Comparison of ENCODE assay signal across 1 cellular context in the genomic region with DNA sequence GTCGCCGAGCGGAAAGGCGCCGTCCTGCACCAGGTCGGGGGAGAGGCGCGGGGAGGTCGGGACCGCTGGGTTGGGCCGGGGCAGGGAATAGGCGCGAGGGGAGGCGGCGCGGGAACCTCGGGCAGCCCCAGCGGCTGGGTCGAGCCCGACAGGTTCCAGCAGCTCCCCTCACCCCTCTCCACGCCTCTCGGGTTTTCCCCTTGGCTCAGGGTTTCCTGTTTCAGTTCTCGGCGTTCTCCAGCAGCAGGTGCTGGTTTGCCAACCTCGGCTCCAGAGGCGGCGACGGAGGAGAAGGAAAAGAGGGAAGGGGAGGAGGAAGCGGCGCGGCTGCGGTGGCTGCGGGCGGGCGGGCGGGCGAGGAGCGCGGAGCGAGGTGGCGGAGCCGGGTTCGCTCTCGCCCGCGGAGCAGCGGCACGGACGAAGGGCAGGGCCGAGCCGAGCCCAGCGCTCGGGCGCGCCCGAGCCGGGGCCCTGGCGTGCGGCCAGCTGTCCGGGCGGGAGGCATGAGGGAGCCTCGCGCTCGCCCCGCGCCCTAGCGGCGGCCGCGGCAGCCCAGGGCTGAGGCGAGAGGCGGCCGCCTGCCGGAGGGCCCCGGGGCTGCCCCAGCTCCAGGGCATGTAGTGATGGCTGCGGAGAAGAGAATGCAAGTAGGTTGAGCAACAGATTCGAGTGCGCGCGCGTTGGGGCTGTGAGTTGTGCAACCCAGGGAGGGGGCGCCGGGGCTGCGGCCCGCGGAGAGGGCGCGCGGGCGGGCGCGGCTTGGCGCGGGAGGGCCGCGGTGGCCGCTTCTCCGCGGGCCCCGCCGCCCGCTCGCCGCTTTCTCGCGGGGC.
TF ChIP-seq lines count a peak whose summit lies in the region.

A gene (plus strand): TSS at position 816 of the 830 bp plus-strand sequence. CDS start 20 bp downstream, outside the sequence.

TF ChIP-seq in HEK293, 187 proteins besides CTCF, POLR2A, EP300 and RAD21 (continued from another document and continues in another):
- TF ChIP-seq, protein P1, sequence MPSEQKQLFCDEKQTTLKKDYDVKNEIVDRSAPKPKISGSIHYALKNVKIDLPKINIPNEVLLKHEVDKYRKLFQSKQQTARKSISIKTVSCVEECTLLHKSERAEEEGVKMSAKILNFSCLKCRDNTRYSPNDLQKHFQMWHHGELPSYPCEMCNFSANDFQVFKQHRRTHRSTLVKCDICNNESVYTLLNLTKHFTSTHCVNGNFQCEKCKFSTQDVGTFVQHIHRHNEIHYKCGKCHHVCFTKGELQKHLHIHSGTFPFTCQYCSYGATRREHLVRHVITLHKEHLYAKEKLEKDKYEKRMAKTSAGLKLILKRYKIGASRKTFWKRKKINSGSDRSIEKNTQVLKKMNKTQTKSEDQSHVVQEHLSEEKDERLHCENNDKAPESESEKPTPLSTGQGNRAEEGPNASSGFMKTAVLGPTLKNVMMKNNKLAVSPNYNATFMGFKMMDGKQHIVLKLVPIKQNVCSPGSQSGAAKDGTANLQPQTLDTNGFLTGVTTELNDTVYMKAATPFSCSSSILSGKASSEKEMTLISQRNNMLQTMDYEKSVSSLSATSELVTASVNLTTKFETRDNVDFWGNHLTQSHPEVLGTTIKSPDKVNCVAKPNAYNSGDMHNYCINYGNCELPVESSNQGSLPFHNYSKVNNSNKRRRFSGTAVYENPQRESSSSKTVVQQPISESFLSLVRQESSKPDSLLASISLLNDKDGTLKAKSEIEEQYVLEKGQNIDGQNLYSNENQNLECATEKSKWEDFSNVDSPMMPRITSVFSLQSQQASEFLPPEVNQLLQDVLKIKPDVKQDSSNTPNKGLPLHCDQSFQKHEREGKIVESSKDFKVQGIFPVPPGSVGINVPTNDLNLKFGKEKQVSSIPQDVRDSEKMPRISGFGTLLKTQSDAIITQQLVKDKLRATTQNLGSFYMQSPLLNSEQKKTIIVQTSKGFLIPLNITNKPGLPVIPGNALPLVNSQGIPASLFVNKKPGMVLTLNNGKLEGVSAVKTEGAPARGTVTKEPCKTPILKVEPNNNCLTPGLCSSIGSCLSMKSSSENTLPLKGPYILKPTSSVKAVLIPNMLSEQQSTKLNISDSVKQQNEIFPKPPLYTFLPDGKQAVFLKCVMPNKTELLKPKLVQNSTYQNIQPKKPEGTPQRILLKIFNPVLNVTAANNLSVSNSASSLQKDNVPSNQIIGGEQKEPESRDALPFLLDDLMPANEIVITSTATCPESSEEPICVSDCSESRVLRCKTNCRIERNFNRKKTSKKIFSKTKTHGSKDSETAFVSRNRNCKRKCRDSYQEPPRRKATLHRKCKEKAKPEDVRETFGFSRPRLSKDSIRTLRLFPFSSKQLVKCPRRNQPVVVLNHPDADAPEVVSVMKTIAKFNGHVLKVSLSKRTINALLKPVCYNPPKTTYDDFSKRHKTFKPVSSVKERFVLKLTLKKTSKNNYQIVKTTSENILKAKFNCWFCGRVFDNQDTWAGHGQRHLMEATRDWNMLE (tag by site-specific recombination; conservative IDR thresholded peaks at IDR 0.05; ENCODE audit: low read depth): no peak
- TF ChIP-seq OSR2 (tag by site-specific recombination; IDR thresholded peaks at IDR 0.05): no peak
- no peak for TF ChIP-seq ZNF311 (tag by site-specific recombination; IDR thresholded peaks at IDR 0.05; ENCODE audit: borderline replicate concordance)
- no peak for TF ChIP-seq GLI4 (tag by site-specific recombination; IDR thresholded peaks at IDR 0.05)
- no peak for TF ChIP-seq ZNF426 (tag by site-specific recombination; IDR thresholded peaks at IDR 0.05)
- TF ChIP-seq ZNF830 (tag by site-specific recombination; IDR thresholded peaks at IDR 0.05; ENCODE audit: low read depth): no peak
- no peak for TF ChIP-seq ZNF654 (tag by site-specific recombination; IDR thresholded peaks at IDR 0.05; ENCODE audit: low read depth)
- no peak for TF ChIP-seq ZNF623 (tag by site-specific recombination; IDR thresholded peaks at IDR 0.05)
- no peak for TF ChIP-seq ZNF747 (tag by site-specific recombination; IDR thresholded peaks at IDR 0.05)
- TF ChIP-seq ZNF660 (tag by site-specific recombination; IDR thresholded peaks at IDR 0.05): 0 out of 2 replicates have a peak, but pooled peaks have one; percentile 3
- no peak for TF ChIP-seq ZNF571 (tag by site-specific recombination; IDR thresholded peaks at IDR 0.05)
- no peak for TF ChIP-seq ZNF521 (tag by site-specific recombination; IDR thresholded peaks at IDR 0.05)
- TF ChIP-seq, protein P2, sequence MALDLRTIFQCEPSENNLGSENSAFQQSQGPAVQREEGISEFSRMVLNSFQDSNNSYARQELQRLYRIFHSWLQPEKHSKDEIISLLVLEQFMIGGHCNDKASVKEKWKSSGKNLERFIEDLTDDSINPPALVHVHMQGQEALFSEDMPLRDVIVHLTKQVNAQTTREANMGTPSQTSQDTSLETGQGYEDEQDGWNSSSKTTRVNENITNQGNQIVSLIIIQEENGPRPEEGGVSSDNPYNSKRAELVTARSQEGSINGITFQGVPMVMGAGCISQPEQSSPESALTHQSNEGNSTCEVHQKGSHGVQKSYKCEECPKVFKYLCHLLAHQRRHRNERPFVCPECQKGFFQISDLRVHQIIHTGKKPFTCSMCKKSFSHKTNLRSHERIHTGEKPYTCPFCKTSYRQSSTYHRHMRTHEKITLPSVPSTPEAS (tag by site-specific recombination; IDR thresholded peaks at IDR 0.05): no peak
- TF ChIP-seq MYNN (tag by site-specific recombination; IDR thresholded peaks at IDR 0.05; ENCODE audit: borderline replicate concordance): no peak
- TF ChIP-seq ZNF670 (tag by site-specific recombination; IDR thresholded peaks at IDR 0.05; ENCODE audit: low read depth): no peak
- TF ChIP-seq ZNF423 (tag by site-specific recombination; IDR thresholded peaks at IDR 0.05): no peak
- TF ChIP-seq, protein P3, sequence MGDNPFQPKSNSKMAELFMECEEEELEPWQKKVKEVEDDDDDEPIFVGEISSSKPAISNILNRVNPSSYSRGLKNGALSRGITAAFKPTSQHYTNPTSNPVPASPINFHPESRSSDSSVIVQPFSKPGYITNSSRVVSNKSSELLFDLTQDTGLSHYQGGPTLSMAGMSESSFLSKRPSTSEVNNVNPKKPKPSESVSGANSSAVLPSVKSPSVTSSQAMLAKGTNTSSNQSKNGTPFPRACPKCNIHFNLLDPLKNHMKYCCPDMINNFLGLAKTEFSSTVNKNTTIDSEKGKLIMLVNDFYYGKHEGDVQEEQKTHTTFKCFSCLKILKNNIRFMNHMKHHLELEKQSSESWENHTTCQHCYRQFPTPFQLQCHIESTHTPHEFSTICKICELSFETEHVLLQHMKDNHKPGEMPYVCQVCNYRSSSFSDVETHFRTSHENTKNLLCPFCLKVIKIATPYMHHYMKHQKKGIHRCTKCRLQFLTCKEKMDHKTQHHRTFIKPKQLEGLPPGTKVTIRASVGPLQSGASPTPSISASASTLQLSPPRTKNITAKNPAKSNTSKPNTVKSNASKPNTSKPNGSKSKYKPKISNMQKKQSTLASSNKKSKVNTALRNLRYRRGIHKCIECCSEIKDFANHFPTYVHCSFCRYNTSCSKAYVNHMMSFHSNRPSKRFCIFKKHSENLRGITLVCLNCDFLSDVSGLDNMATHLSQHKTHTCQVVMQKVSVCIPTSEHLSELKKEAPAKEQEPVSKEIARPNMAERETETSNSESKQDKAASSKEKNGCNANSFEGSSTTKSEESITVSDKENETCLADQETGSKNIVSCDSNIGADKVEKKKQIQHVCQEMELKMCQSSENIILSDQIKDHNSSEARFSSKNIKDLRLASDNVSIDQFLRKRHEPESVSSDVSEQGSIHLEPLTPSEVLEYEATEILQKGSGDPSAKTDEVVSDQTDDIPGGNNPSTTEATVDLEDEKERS (tag by site-specific recombination; IDR thresholded peaks at IDR 0.05): no peak
- TF ChIP-seq, protein P4, sequence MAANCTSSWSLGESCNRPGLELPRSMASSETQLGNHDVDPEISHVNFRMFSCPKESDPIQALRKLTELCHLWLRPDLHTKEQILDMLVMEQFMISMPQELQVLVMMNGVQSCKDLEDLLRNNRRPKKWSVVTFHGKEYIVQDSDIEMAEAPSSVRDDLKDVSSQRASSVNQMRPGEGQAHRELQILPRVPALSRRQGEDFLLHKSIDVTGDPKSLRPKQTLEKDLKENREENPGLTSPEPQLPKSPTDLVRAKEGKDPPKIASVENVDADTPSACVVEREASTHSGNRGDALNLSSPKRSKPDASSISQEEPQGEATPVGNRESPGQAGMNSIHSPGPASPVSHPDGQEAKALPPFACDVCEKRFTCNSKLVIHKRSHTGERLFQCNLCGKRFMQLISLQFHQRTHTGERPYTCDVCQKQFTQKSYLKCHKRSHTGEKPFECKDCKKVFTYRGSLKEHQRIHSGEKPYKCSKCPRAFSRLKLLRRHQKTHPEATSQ (tag by site-specific recombination; IDR thresholded peaks at IDR 0.05): no peak
- TF ChIP-seq ZNF561 (tag by site-specific recombination; IDR thresholded peaks at IDR 0.05; ENCODE audit: borderline replicate concordance): no peak
- TF ChIP-seq ZNF558 (tag by site-specific recombination; IDR thresholded peaks at IDR 0.05): no peak
- TF ChIP-seq SP3 (tag by site-specific recombination; IDR thresholded peaks at IDR 0.05): peak; percentile 52
- peak; percentile 57; the same call in 1 of the 2 replicates for TF ChIP-seq KLF8 (tag by site-specific recombination; IDR thresholded peaks at IDR 0.05)
- TF ChIP-seq, protein P5, sequence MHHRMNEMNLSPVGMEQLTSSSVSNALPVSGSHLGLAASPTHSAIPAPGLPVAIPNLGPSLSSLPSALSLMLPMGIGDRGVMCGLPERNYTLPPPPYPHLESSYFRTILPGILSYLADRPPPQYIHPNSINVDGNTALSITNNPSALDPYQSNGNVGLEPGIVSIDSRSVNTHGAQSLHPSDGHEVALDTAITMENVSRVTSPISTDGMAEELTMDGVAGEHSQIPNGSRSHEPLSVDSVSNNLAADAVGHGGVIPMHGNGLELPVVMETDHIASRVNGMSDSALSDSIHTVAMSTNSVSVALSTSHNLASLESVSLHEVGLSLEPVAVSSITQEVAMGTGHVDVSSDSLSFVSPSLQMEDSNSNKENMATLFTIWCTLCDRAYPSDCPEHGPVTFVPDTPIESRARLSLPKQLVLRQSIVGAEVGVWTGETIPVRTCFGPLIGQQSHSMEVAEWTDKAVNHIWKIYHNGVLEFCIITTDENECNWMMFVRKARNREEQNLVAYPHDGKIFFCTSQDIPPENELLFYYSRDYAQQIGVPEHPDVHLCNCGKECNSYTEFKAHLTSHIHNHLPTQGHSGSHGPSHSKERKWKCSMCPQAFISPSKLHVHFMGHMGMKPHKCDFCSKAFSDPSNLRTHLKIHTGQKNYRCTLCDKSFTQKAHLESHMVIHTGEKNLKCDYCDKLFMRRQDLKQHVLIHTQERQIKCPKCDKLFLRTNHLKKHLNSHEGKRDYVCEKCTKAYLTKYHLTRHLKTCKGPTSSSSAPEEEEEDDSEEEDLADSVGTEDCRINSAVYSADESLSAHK (tag by site-specific recombination; IDR thresholded peaks at IDR 0.05): no peak
- no peak for TF ChIP-seq ZNF184 (tag by site-specific recombination; IDR thresholded peaks at IDR 0.05)
- TF ChIP-seq, protein P6, sequence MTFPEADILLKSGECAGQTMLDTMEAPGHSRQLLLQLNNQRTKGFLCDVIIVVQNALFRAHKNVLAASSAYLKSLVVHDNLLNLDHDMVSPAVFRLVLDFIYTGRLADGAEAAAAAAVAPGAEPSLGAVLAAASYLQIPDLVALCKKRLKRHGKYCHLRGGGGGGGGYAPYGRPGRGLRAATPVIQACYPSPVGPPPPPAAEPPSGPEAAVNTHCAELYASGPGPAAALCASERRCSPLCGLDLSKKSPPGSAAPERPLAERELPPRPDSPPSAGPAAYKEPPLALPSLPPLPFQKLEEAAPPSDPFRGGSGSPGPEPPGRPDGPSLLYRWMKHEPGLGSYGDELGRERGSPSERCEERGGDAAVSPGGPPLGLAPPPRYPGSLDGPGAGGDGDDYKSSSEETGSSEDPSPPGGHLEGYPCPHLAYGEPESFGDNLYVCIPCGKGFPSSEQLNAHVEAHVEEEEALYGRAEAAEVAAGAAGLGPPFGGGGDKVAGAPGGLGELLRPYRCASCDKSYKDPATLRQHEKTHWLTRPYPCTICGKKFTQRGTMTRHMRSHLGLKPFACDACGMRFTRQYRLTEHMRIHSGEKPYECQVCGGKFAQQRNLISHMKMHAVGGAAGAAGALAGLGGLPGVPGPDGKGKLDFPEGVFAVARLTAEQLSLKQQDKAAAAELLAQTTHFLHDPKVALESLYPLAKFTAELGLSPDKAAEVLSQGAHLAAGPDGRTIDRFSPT (tag by site-specific recombination; IDR thresholded peaks at IDR 0.05): no peak
- TF ChIP-seq SP2 (tag by site-specific recombination; IDR thresholded peaks at IDR 0.05): peak; percentile 51; the same call in 1 of the 2 replicates
- TF ChIP-seq, protein P7, sequence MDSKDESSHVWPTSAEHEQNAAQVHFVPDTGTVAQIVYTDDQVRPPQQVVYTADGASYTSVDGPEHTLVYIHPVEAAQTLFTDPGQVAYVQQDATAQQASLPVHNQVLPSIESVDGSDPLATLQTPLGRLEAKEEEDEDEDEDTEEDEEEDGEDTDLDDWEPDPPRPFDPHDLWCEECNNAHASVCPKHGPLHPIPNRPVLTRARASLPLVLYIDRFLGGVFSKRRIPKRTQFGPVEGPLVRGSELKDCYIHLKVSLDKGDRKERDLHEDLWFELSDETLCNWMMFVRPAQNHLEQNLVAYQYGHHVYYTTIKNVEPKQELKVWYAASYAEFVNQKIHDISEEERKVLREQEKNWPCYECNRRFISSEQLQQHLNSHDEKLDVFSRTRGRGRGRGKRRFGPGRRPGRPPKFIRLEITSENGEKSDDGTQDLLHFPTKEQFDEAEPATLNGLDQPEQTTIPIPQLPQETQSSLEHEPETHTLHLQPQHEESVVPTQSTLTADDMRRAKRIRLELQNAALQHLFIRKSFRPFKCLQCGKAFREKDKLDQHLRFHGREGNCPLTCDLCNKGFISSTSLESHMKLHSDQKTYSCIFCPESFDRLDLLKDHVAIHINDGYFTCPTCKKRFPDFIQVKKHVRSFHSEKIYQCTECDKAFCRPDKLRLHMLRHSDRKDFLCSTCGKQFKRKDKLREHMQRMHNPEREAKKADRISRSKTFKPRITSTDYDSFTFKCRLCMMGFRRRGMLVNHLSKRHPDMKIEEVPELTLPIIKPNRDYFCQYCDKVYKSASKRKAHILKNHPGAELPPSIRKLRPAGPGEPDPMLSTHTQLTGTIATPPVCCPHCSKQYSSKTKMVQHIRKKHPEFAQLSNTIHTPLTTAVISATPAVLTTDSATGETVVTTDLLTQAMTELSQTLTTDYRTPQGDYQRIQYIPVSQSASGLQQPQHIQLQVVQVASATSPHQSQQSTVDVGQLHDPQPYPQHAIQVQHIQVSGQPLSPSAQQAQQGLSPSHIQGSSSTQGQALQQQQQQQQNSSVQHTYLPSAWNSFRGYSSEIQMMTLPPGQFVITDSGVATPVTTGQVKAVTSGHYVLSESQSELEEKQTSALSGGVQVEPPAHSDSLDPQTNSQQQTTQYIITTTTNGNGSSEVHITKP (tag by site-specific recombination; IDR thresholded peaks at IDR 0.05): peak; percentile 78
- no peak for TF ChIP-seq ZNF404 (tag by site-specific recombination; IDR thresholded peaks at IDR 0.05)
- TF ChIP-seq KLF9 (tag by site-specific recombination; IDR thresholded peaks at IDR 0.05; ENCODE audit: low read depth): no peak; the same call in 1 of the 2 replicates
- TF ChIP-seq ZNF302 (tag by site-specific recombination; IDR thresholded peaks at IDR 0.05; ENCODE audit: low read depth): no peak
- TF ChIP-seq HOXD13 (CRISPR knock-in tag; IDR thresholded peaks at IDR 0.05; ENCODE audit: borderline replicate concordance): no peak
- no peak for TF ChIP-seq ZNF138 (tag by site-specific recombination; IDR thresholded peaks at IDR 0.05; ENCODE audit: borderline replicate concordance)
